ENCODE assay signal across 12 cellular contexts in the genomic region with DNA sequence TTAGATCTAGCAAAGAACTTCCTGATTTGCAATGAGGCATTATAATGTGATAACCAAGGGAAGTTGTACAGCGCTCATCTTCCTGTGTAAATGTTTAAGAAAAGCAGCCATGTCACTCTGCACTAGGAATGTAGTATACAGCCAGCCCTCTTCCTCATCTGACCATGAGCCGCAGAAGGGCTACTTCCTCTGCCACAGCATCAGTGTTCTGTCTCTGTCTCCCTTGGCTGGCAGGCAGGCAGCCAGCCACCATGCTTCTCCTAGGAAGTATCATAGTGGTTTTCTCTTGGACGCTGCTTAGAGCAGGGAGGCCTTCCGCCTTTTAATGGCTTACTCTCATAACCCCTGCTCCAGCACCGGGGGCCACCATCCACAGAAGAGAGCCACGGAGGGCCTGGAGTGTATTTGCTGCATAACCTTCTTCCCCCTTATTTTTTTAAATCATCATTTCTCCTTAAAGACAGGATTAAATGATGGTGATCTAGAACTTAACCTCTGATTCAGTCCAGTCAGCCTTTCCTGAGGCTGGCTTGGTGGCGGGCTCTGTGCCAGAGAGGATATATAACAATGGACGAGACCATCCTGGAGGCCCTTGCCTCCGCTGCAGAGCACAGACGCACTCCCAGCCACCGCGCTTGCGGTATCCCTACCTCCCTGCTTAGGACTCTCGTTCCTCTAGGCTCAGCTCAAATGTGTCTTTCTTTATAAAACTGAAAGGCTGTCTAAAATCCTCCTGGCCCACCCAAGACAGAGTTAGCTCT. TPM values are rescaled to one million over a fixed set of nuclear protein-coding genes. Genes with fewer than 3 reads are reported as not detected.
DNase-seq lines count a peak whose midpoint lies in the region; ATAC-seq, FAIRE-seq and TF ChIP-seq lines count a peak whose summit lies in the region.
"Had no signal": no experiment of that assay in that cellular context is flagged by ENCODE, and none has a peak within 500 bp of the region (broad histone marks: within the 10 kb centered on the region; RNA-seq: fewer than 3 reads in every experiment).

No MANE protein-coding gene starts in this region.

- dilution Hi-C loops in endothelial cell of umbilical vein (cut with MboI; ENCODE audit: extremely low pct_ligation_motif_present, low sequenced_read_pairs), result no loop called here

- H3K9me3 ChIP-seq in GM23248 (ENCODE audit: low read depth) (no peaks in the 10 kb centered on the region), RWPE2 (ENCODE audit: severe bottlenecking) (no peaks in the 10 kb centered on the region), endothelial cell of umbilical vein (replicated peaks; ENCODE audit: control insufficient read depth, insufficient read depth, low read length) (no peaks in the 10 kb centered on the region), PC-9 (ENCODE audit: insufficient read depth, low read depth) (no peaks in the 10 kb centered on the region)

- H3K4me3 ChIP-seq in GM23248 (no peak overlapping the region), RWPE2 (ENCODE audit: severe bottlenecking) (no peak overlapping the region), endothelial cell of umbilical vein (replicated peaks in 1 of 3; ENCODE audit: insufficient read depth in 1 of 3, low read depth in 1 of 3, low read length in 3 of 3) (no peak overlapping the region), PC-9 (no peak overlapping the region)
- H3K4me3 ChIP-seq: hepatocyte had no signal

- H3K4me1 ChIP-seq in GM23248 (ENCODE audit: insufficient read depth) (peaks cover 33% of the 10 kb centered on the region), RWPE2 (ENCODE audit: insufficient read depth, poor library complexity, severe bottlenecking) (peaks cover 7% of the 10 kb centered on the region), endothelial cell of umbilical vein (ENCODE audit: control insufficient read depth, extremely low read depth, insufficient read depth, low read length) (peaks cover 51% of the 10 kb centered on the region), PC-9 (replicated peaks; ENCODE audit: insufficient read depth) (peaks cover 27% of the 10 kb centered on the region)

- peaks cover 4% of the 10 kb centered on the region for H3K36me3 Mint-ChIP-seq in nephron progenitor cell (ENCODE audit: low read depth)

- no peak for TF ChIP-seq CTCF in RWPE2 (IDR thresholded peaks at IDR 0.05; ENCODE audit: poor library complexity, severe bottlenecking)
- TF ChIP-seq CTCF in endothelial cell of umbilical vein (IDR thresholded peaks at IDR 0.05; ENCODE audit: extremely low read depth in 1 of 2, insufficient read depth in 1 of 2, low read depth in 1 of 2, low read length in 2 of 2), result no peak
- no peak for TF ChIP-seq CTCF in PC-9 (conservative IDR thresholded peaks at IDR 0.05)
- TF ChIP-seq CTCF in nephron progenitor cell (IDR thresholded peaks at IDR 0.05), result no peak

- H4K20me1 ChIP-seq in GM23248 (ENCODE audit: insufficient read depth) (no peaks in the 10 kb centered on the region), endothelial cell of umbilical vein (replicated peaks; ENCODE audit: control insufficient read depth, extremely low read depth, insufficient read depth, low read length) (peaks cover 3% of the 10 kb centered on the region), PC-9 (ENCODE audit: insufficient read depth) (no peaks in the 10 kb centered on the region)

- H3K27ac Mint-ChIP-seq in nephron progenitor cell, result no peak overlapping the region

- no peaks in the 10 kb centered on the region for H3K9me2 ChIP-seq in GM23248 (ENCODE audit: insufficient read depth)
- no peaks in the 10 kb centered on the region for H3K9me2 ChIP-seq in PC-9 (ENCODE audit: insufficient read depth)

- no peaks in the 10 kb centered on the region for H3K27me3 ChIP-seq in GM23248 (replicated peaks; ENCODE audit: insufficient read depth)
- no peaks in the 10 kb centered on the region for H3K27me3 ChIP-seq in RWPE2 (ENCODE audit: insufficient read depth, poor library complexity, severe bottlenecking)
- peaks cover 3 to 29% of the 10 kb centered on the region in 2 experiments for H3K27me3 ChIP-seq in endothelial cell of umbilical vein (ENCODE audit: control insufficient read depth in 2 of 2, insufficient read depth in 2 of 2, low read length in 2 of 2)
- no peaks in the 10 kb centered on the region for H3K27me3 ChIP-seq in PC-9 (ENCODE audit: insufficient read depth, low read depth)

- in situ Hi-C loops in GM23248 (cut with MboI), result no loop called here

- H3K9me3 Mint-ChIP-seq in nephron progenitor cell, result peaks cover 4% of the 10 kb centered on the region

- H3F3A ChIP-seq in GM23248 (ENCODE audit: insufficient read depth) (peaks cover 27% of the 10 kb centered on the region), PC-9 (ENCODE audit: insufficient read depth, low read depth) (no peaks in the 10 kb centered on the region; the same call in 1 of the 2 replicates)

- ATAC-seq in RWPE2 (ENCODE audit: low read depth) (no peak), GM21717 (IDR thresholded peaks at IDR 0.05; ENCODE audit: unreplicated experiment) (no peak)

- peak; percentile 43 for DNase-seq in GM23248
- peak; percentile 21 for DNase-seq in RWPE2 (ENCODE audit: low spot score)
- DNase-seq in endothelial cell of umbilical vein (ENCODE audit: low read depth, low spot score), result peak; percentile 85
- peak; percentile 63 for DNase-seq in pulmonary artery endothelial cell (ENCODE audit: low read depth, low spot score)
- no peak for DNase-seq in PC-9
- DNase-seq in nephron progenitor cell, result no peak
- DNase-seq: activated CD8-positive, alpha-beta memory T cell treated with anti-CD3 and anti-CD28 coated beads, Interleukin-2, amount 50 U/mL, for 48 hours; NCI-H2227 treated with DMSO at 0.1 percent for 48 hours; WERI-Rb-1 had no signal

- intact Hi-C loops in endothelial cell of umbilical vein (cut with micrococcal nuclease) (loop anchor here (1.0 to 5.0 kb wide), 4 partner anchors 14 to 532 kb away; no protein-coding TSS in a partner anchor), PC-9 (cut with micrococcal nuclease; ENCODE audit: unreplicated experiment) (no loop called here)

- H3K36me3 ChIP-seq in GM23248 (ENCODE audit: low read depth) (no peaks in the 10 kb centered on the region), RWPE2 (ENCODE audit: low read depth) (no peaks in the 10 kb centered on the region), endothelial cell of umbilical vein (ENCODE audit: control insufficient read depth in 2 of 2, extremely low read depth in 1 of 2, insufficient read depth in 2 of 2, low read length in 2 of 2) (no peaks in the 10 kb centered on the region), PC-9 (ENCODE audit: low read depth) (no peaks in the 10 kb centered on the region)
- H3K36me3 ChIP-seq: WERI-Rb-1 had no signal

- no peak overlapping the region; the same call in 1 of the 2 replicates for H2AFZ ChIP-seq in GM23248
- H2AFZ ChIP-seq in endothelial cell of umbilical vein (ENCODE audit: low read depth, low read length), result no peak overlapping the region
- no peak overlapping the region for H2AFZ ChIP-seq in PC-9
- H2AFZ ChIP-seq: hepatocyte had no signal

- CTCF ChIA-PET in endothelial cell of umbilical vein (lab: Charles Lee), result interaction anchor here (1.0 to 2.2 kb wide), 2 partner anchors 14 to 35 kb away, joined by 3 to 10 read pairs; no protein-coding TSS in a partner anchor
- CTCF ChIA-PET in PC-9 (lab: Charles Lee), result interaction anchor here (0.6 kb wide), 1 partner anchor 33 kb away, joined by 5 read pairs; no protein-coding TSS in a partner anchor

- H3K27me3 Mint-ChIP-seq in nephron progenitor cell (ENCODE audit: low read depth, poor library complexity), result peaks cover 15% of the 10 kb centered on the region

- H3K27ac ChIP-seq in GM23248, result no peak overlapping the region
- no peak overlapping the region for H3K27ac ChIP-seq in RWPE2 (ENCODE audit: poor library complexity, severe bottlenecking)
- H3K27ac ChIP-seq in endothelial cell of umbilical vein (ENCODE audit: insufficient read depth, low read depth, low read length), result peak overlapping the region; percentile 40
- no peak overlapping the region for H3K27ac ChIP-seq in PC-9
- H3K27ac ChIP-seq: hepatocyte, WERI-Rb-1 had no signal

- WGBS in GM23248 (ENCODE audit: low coverage in 1 of 2, low lambda C conversion rate in 2 of 2, missing lambda C conversion rate in 2 of 2), 2 experiments, result 82 to 84% methylated on average over 14 of the region's 14 CpGs

- BruUV-seq in endothelial cell of umbilical vein (replicated peaks; lab: Mats Ljungman, UMichigan), result no TSS peak
- no TSS peak for BruUV-seq in PC-9 (replicated peaks; lab: Mats Ljungman, UMichigan)

- H3K9ac ChIP-seq in GM23248 (no peak overlapping the region), endothelial cell of umbilical vein (replicated peaks; ENCODE audit: extremely low read depth, insufficient read depth, low read length) (no peak overlapping the region)

- H3K9me1 ChIP-seq in endothelial cell of umbilical vein (replicated peaks; ENCODE audit: control insufficient read depth, extremely low read depth, insufficient read depth, low read length), result no peaks in the 10 kb centered on the region

- H3K4me1 Mint-ChIP-seq in nephron progenitor cell, result peaks cover 31% of the 10 kb centered on the region

- H3K4me2 ChIP-seq in GM23248 (ENCODE audit: unreplicated experiment), result peak overlapping the region; percentile 22
- peak overlapping the region; percentile 62 for H3K4me2 ChIP-seq in endothelial cell of umbilical vein (ENCODE audit: insufficient read depth, low read length)
- no peak overlapping the region for H3K4me2 ChIP-seq in PC-9
- H3K4me2 ChIP-seq: hepatocyte had no signal

- peak; percentile 40 for TF ChIP-seq POLR2A in endothelial cell of umbilical vein (IDR thresholded peaks at IDR 0.05; ENCODE audit: low read depth, low read length)

- H3K4me3 Mint-ChIP-seq in nephron progenitor cell, result no peak overlapping the region

- POLR2A ChIA-PET in endothelial cell of umbilical vein (lab: Charles Lee) (no interaction called here), PC-9 (lab: Charles Lee; ENCODE audit: unreplicated experiment) (no interaction called here)

- peak; percentile 98 for FAIRE-seq in endothelial cell of umbilical vein (lab: Jason Lieb, UNC)
- FAIRE-seq: endometrium had no signal

- H3K79me2 ChIP-seq in GM23248 (ENCODE audit: insufficient read depth) (no peaks in the 10 kb centered on the region), endothelial cell of umbilical vein (ENCODE audit: control insufficient read depth, insufficient read depth, low read length) (no peaks in the 10 kb centered on the region), PC-9 (ENCODE audit: low read depth) (no peaks in the 10 kb centered on the region)
- H3K79me2 ChIP-seq: hepatocyte had no signal

RNA-seq across cellular contexts. Expression of gene PLXNA1, which starts 57.3 kb away (rescaled TPM):
- 84.7 and 86.1 TPM in 2 replicates for total RNA-seq in GM23248 (2014; rRNA removed; shearing (Covaris generic))
- polyA plus RNA-seq in GM23248 (2016; fragmentation: Nextera tagmentation; extraction: Ambion mirVana), result 12.4 and 13.4 TPM in 2 replicates
- total RNA-seq in endothelial cell of umbilical vein, result 18.4 and 18.5 TPM in 2 replicates
- 14.1 and 18.2 TPM in 2 replicates for polyA plus RNA-seq in endothelial cell of umbilical vein
- polyA plus RNA-seq in endothelial cell of umbilical vein (2011; cell fraction: cytosol; rRNA removed), result 8.2 and 10.1 TPM in 2 replicates
- polyA plus RNA-seq in endothelial cell of umbilical vein (2011; cell fraction: nucleus; rRNA removed), result 26.0 and 27.8 TPM in 2 replicates
- polyA plus RNA-seq in endothelial cell of umbilical vein (2012), result 13.4 and 14.5 TPM in 2 replicates
- 16.8 and 22.7 TPM in 2 replicates for polyA minus RNA-seq in endothelial cell of umbilical vein
- polyA minus RNA-seq in endothelial cell of umbilical vein (2011; cell fraction: cytosol; rRNA and poly(A)+ RNA removed), result 10.3 TPM
- 11.2 and 16.4 TPM in 2 replicates for polyA minus RNA-seq in endothelial cell of umbilical vein (2011; cell fraction: nucleus; rRNA and poly(A)+ RNA removed)
- total RNA-seq in pulmonary artery endothelial cell, result 26.1 and 31.2 TPM in 2 replicates
- total RNA-seq in PC-9 (2021), result 83.1 and 88.2 TPM in 2 replicates

Comparison
In these comparisons a context has a peak if more than half of its experiments do, and no peak if none do; other contexts are left out.
1. DNase-seq: peak in GM23248 (single experiment), RWPE2 (single experiment), endothelial cell of umbilical vein (single experiment) and pulmonary artery endothelial cell (single experiment); none in PC-9 (0 of 2) and nephron progenitor cell (single experiment).